ENCODE assay signal across 21 cellular contexts in the genomic region with DNA sequence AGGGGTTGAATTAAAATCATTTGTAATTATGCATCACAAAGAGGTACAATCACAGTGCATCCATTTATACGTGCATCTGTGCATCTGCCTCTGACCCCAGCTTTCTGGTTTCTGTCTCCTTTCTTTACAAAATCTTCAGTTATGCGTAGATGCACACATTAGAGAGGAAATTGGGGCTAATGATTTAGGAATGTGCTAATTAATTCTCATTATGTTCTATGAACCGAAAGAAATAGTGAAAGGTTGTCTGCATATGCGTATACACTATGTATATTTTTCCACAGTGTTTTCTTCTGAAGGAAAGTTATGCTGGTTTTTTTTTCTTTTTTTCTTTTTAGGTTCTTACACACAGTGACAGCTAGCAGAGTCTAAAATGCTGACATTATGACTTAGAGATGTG.
"Had no signal": no experiment of that assay in that cellular context is flagged by ENCODE, and none has a peak within 500 bp of the region (broad histone marks: within the 10 kb centered on the region; RNA-seq: fewer than 3 reads in every experiment).

No MANE protein-coding gene starts in this region.

- H3K4me1 ChIP-seq: left lung, prostate gland, testis, vagina had no signal

- H3K27me3 ChIP-seq: testis, vagina had no signal

- H3K4me3 Mint-ChIP-seq: activated CD8-positive, alpha-beta T cell treated with anti-CD3 and anti-CD28 coated beads for 36 hours; activated naive CD8-positive, alpha-beta T cell; central memory CD8-positive, alpha-beta T cell; naive B cell; T-helper 17 cell had no signal

- H3K36me3 ChIP-seq: brain microvascular endothelial cell, heart right ventricle, left lung, prostate gland, vagina had no signal

- H3K36me3 Mint-ChIP-seq: activated naive CD8-positive, alpha-beta T cell; naive B cell had no signal

- H3K9me3 Mint-ChIP-seq: activated CD8-positive, alpha-beta T cell treated with anti-CD3 and anti-CD28 coated beads for 36 hours; central memory CD8-positive, alpha-beta T cell; naive B cell had no signal

- FAIRE-seq: keratinocyte had no signal

- H3K4me1 Mint-ChIP-seq: central memory CD8-positive, alpha-beta T cell; naive B cell; T-helper 17 cell had no signal

- H3K27ac Mint-ChIP-seq: activated CD8-positive, alpha-beta T cell treated with anti-CD3 and anti-CD28 coated beads for 36 hours; activated naive CD8-positive, alpha-beta T cell; naive B cell; T-helper 17 cell had no signal

- H3K4me3 ChIP-seq: left lung had no signal

- DNase-seq: activated CD4-positive, alpha-beta T cell treated with anti-CD3 and anti-CD28 coated beads for 4 hours; activated CD8-positive, alpha-beta T cell treated with anti-CD3 and anti-CD28 coated beads for 36 hours; activated gamma-delta T cell; activated T-cell treated with anti-CD3 and anti-CD28 coated beads, Interleukin-2, amount 50 U/mL, for 48 hours; amniotic stem cell; brain microvascular endothelial cell; cortex of kidney; effector CD8-positive, alpha-beta T cell; foreskin melanocyte; heart right ventricle; left lung; mammary epithelial cell; naive B cell; stimulated activated naive CD8-positive, alpha-beta T cell treated with anti-CD3 and anti-CD28 coated beads, Interleukin-15, Interleukin-2, amounts not matched to agents 100 U/mL and 50 U/mL, for 24 hours; T-helper 17 cell; testis had no signal

- ATAC-seq: activated CD8-positive, alpha-beta T cell treated with anti-CD3 and anti-CD28 coated beads for 36 hours; heart right ventricle; left lung; stimulated activated naive CD8-positive, alpha-beta T cell treated with anti-CD3 and anti-CD28 coated beads, Interleukin-15, Interleukin-2, amounts not matched to agents 100 U/mL and 50 U/mL, for 24 hours; T-helper 17 cell had no signal

- H3K9me3 ChIP-seq: heart right ventricle, left lung, prostate gland, testis, vagina had no signal

- H3K27ac ChIP-seq: brain microvascular endothelial cell, left lung, testis, vagina had no signal
